Comparison of ENCODE assay signal across 8 cellular contexts in the genomic region with DNA sequence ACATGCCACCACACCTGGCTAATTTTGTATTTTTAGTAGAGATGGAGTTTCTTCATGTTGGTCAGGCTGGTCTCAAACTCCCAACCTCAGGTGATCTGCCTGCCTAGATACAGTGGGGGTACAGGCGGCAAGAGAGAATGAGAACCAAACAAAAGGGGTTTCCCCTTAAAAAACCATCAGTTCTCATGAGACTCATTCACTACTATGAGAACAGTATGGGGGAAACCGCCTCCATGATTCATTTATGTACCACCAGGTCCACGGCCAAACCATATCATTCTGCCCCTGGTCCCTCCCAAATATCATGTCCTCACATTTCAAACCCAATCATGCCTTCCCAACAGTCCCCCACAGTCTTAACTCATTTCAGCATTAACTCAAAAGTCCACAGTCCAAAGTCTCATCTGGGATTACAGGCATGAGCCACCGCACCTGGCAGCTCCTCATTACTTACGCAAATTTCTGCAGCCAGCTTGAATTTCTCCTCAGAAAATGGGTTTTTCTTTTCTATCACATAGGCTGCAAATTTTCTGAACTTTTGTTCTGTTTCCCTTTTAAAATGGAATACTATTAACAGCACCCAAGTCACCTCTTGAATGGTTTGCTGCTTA. TPM values are rescaled to one million over a fixed set of nuclear protein-coding genes. Genes with fewer than 3 reads are reported as not detected.
DNase-seq lines count a peak whose midpoint lies in the region; ATAC-seq, FAIRE-seq and TF ChIP-seq lines count a peak whose summit lies in the region.
"Not testable (repeated sequence)": the region's sequence is repeated elsewhere in the genome, so short reads cannot be mapped to it uniquely, and the experiment has no call there.

No MANE protein-coding gene starts in this region.

- TF ChIP-seq POLR2A in HepG2 (IDR thresholded peaks at IDR 0.05; ENCODE audit: insufficient read depth in 1 of 2, low read depth in 2 of 2, low read length in 2 of 2): not testable (repeated sequence)

- not testable (repeated sequence) for H2AFZ ChIP-seq in HepG2 (ENCODE audit: low read length); neural progenitor cell (replicated peaks)

- not testable (repeated sequence) for H4K20me1 ChIP-seq in HepG2 (ENCODE audit: insufficient read depth, low read length); neural progenitor cell (ENCODE audit: low read depth)

- not testable (repeated sequence) for H3K4me3 Mint-ChIP-seq in CD4-positive, alpha-beta T cell; activated B cell treated with CpG ODN at 0.5 μM for 24 hours; activated naive CD4-positive, alpha-beta T cell treated with anti-CD3 and anti-CD28 coated beads for 36 hours; neural progenitor cell; stimulated activated memory B cell treated with anti-CD40 and anti-IgM and Interleukin-4, amounts not matched to agents 10 μg/mL and 1 μg/mL and 100 μg/mL, for 72 hours

- not testable (repeated sequence) for H3F3A ChIP-seq in neural progenitor cell (ENCODE audit: low read depth)

- H3K27me3 Mint-ChIP-seq in CD4-positive, alpha-beta T cell; activated B cell treated with CpG ODN at 0.5 μM for 24 hours; activated naive CD4-positive, alpha-beta T cell treated with anti-CD3 and anti-CD28 coated beads for 36 hours (ENCODE audit: low read depth); neural progenitor cell (ENCODE audit: insufficient read depth, low read depth); stimulated activated memory B cell treated with anti-CD40 and anti-IgM and Interleukin-4, amounts not matched to agents 10 μg/mL and 1 μg/mL and 100 μg/mL, for 72 hours: not testable (repeated sequence)

- H3K4me3 ChIP-seq in HepG2 (replicated peaks in 1 of 3; ENCODE audit: insufficient read depth in 1 of 3, low read depth in 2 of 3, low read length in 3 of 3); neural progenitor cell: not testable (repeated sequence)

- ATAC-seq in CD4-positive, alpha-beta T cell (ENCODE audit: poor library complexity): not testable (repeated sequence)
- ATAC-seq in HG02610 (IDR thresholded peaks at IDR 0.05; ENCODE audit: unreplicated experiment) (peak; percentile 41), activated B cell treated with CpG ODN at 0.5 μM for 24 hours (ENCODE audit: low read depth) (peak; percentile 45), foreskin keratinocyte (peak; percentile 38), HepG2 (peak; percentile 14)
- peak; percentile 39 for ATAC-seq in stimulated activated memory B cell treated with anti-CD40 and anti-IgM and Interleukin-4, amounts not matched to agents 10 μg/mL and 1 μg/mL and 100 μg/mL, for 72 hours

- POLR2A ChIA-PET in CD4-positive, alpha-beta T cell (lab: Charles Lee): not testable (repeated sequence)
- POLR2A ChIA-PET in activated B cell treated with CpG ODN at 0.5 μM for 24 hours (lab: Charles Lee): interaction anchor here (0.6 kb wide), 1 partner anchor 316 kb away, joined by 3 read pairs; no protein-coding TSS in a partner anchor
- POLR2A ChIA-PET in HepG2 (lab: Yijun Ruan, JAX): interaction anchor here (6.3 kb wide), 1 partner anchor 11 kb away, joined by 46 read pairs; the partner anchor contains the start of gene FAM177A1

- not testable (repeated sequence) for TF ChIP-seq RAD21 in HepG2 (CRISPR knock-in tag; IDR thresholded peaks at IDR 0.05)

- not testable (repeated sequence) for H3K4me1 Mint-ChIP-seq in CD4-positive, alpha-beta T cell (ENCODE audit: low read depth); activated B cell treated with CpG ODN at 0.5 μM for 24 hours; activated naive CD4-positive, alpha-beta T cell treated with anti-CD3 and anti-CD28 coated beads for 36 hours (ENCODE audit: low read depth); neural progenitor cell; stimulated activated memory B cell treated with anti-CD40 and anti-IgM and Interleukin-4, amounts not matched to agents 10 μg/mL and 1 μg/mL and 100 μg/mL, for 72 hours

- in situ Hi-C loops in HepG2 (cut with HindIII; ENCODE audit: extremely low pct_ligation_motif_present, low pct_unique_long_range_greater_than_20kb): not testable (repeated sequence)

- H3K4me2 ChIP-seq in HepG2 (ENCODE audit: low read depth, low read length); neural progenitor cell: not testable (repeated sequence)

- not testable (repeated sequence) for H3K36me3 ChIP-seq in HepG2 (replicated peaks in 1 of 2; ENCODE audit: control insufficient read depth in 1 of 2, insufficient read depth in 2 of 2, low read length in 2 of 2); neural progenitor cell

- not testable (repeated sequence) for TF ChIP-seq EP300 in HepG2 (IDR thresholded peaks at IDR 0.05; ENCODE audit: low read depth in 2 of 2, low read length in 2 of 2); HepG2 (CRISPR knock-in tag; IDR thresholded peaks at IDR 0.05; ENCODE audit: borderline replicate concordance)

- peaks cover 11% of the 10 kb centered on the region for H3K9me3 ChIP-seq in CD4-positive, alpha-beta T cell (ENCODE audit: control insufficient read depth, low read length)
- peaks cover 32% of the 10 kb centered on the region for H3K9me3 ChIP-seq in HepG2 (ENCODE audit: low read length)
- not testable (repeated sequence) for H3K9me3 ChIP-seq in neural progenitor cell (ENCODE audit: low read depth)

- not testable (repeated sequence) for H3K27ac ChIP-seq in CD4-positive, alpha-beta T cell (ENCODE audit: low read depth, low read length); foreskin keratinocyte; HepG2 (ENCODE audit: extremely low read length, insufficient read depth, low read length); neural progenitor cell

- H3K4me1 ChIP-seq in foreskin keratinocyte, neural progenitor cell: not testable (repeated sequence)
- H3K4me1 ChIP-seq in HepG2 (ENCODE audit: insufficient read depth, low read length): peaks cover 23% of the 10 kb centered on the region

- DNase-seq in CD4-positive, alpha-beta T cell; activated B cell treated with CpG ODN at 0.5 μM for 24 hours; activated naive CD4-positive, alpha-beta T cell treated with anti-CD3 and anti-CD28 coated beads for 36 hours; foreskin keratinocyte; neural progenitor cell (ENCODE audit: low spot score): not testable (repeated sequence)
- peak; percentile 37 for DNase-seq in HepG2 (ENCODE audit: low spot score)

- H3K79me2 ChIP-seq in HepG2 (ENCODE audit: insufficient read depth, low read length); neural progenitor cell (ENCODE audit: low read depth): not testable (repeated sequence)

- intact Hi-C loops in CD4-positive, alpha-beta T cell (cut with DNase I, micrococcal nuclease); activated B cell treated with CpG ODN at 0.5 μM for 24 hours (cut with micrococcal nuclease); activated naive CD4-positive, alpha-beta T cell treated with anti-CD3 and anti-CD28 coated beads for 36 hours (cut with micrococcal nuclease); HepG2 (cut with micrococcal nuclease; ENCODE audit: unreplicated experiment): not testable (repeated sequence)

- H3K27ac Mint-ChIP-seq in CD4-positive, alpha-beta T cell: peak overlapping the region; percentile 27
- not testable (repeated sequence) for H3K27ac Mint-ChIP-seq in activated B cell treated with CpG ODN at 0.5 μM for 24 hours; stimulated activated memory B cell treated with anti-CD40 and anti-IgM and Interleukin-4, amounts not matched to agents 10 μg/mL and 1 μg/mL and 100 μg/mL, for 72 hours
- H3K27ac Mint-ChIP-seq in activated naive CD4-positive, alpha-beta T cell treated with anti-CD3 and anti-CD28 coated beads for 36 hours: peak overlapping the region; percentile 26
- H3K27ac Mint-ChIP-seq in neural progenitor cell: peak overlapping the region; percentile 2

- CTCF ChIA-PET in CD4-positive, alpha-beta T cell (lab: Charles Lee); activated B cell treated with CpG ODN at 0.5 μM for 24 hours (lab: Charles Lee); activated naive CD4-positive, alpha-beta T cell treated with anti-CD3 and anti-CD28 coated beads for 36 hours (lab: Charles Lee); HepG2 (lab: Yijun Ruan, JAX; ENCODE audit: low intra/inter-chr PET ratio, low total read pairs): not testable (repeated sequence)

- not testable (repeated sequence) for H3K9ac ChIP-seq in HepG2 (ENCODE audit: insufficient read depth, low read depth, low read length); neural progenitor cell

- FAIRE-seq in HepG2 (lab: Jason Lieb, UNC): not testable (repeated sequence)

- 86% methylated on average over 5 of the region's 5 CpGs for WGBS in HepG2 (ENCODE audit: low lambda C conversion rate)

- not testable (repeated sequence) for H3K27me3 ChIP-seq in CD4-positive, alpha-beta T cell (ENCODE audit: control insufficient read depth, insufficient read depth, low read length); foreskin keratinocyte; HepG2 (ENCODE audit: control insufficient read depth in 1 of 2, insufficient read depth in 2 of 2, low read length in 2 of 2); neural progenitor cell

- not testable (repeated sequence) for TF ChIP-seq CTCF in CD4-positive, alpha-beta T cell (IDR thresholded peaks at IDR 0.05); activated B cell treated with CpG ODN at 0.5 μM for 24 hours (IDR thresholded peaks at IDR 0.05); foreskin keratinocyte (conservative IDR thresholded peaks at IDR 0.05); HepG2 (CRISPR knock-in tag; IDR thresholded peaks at IDR 0.05); neural progenitor cell (IDR thresholded peaks at IDR 0.05)

- H3K36me3 Mint-ChIP-seq in CD4-positive, alpha-beta T cell (ENCODE audit: low read depth): peaks cover 49% of the 10 kb centered on the region
- H3K36me3 Mint-ChIP-seq in activated B cell treated with CpG ODN at 0.5 μM for 24 hours (ENCODE audit: low read depth) (peaks cover 36% of the 10 kb centered on the region), neural progenitor cell (peaks cover 20% of the 10 kb centered on the region)
- H3K36me3 Mint-ChIP-seq in activated naive CD4-positive, alpha-beta T cell treated with anti-CD3 and anti-CD28 coated beads for 36 hours (ENCODE audit: low read depth): peaks cover 37% of the 10 kb centered on the region
- H3K36me3 Mint-ChIP-seq in stimulated activated memory B cell treated with anti-CD40 and anti-IgM and Interleukin-4, amounts not matched to agents 10 μg/mL and 1 μg/mL and 100 μg/mL, for 72 hours: peaks cover 30% of the 10 kb centered on the region

- not testable (repeated sequence) for BruUV-seq in HepG2 (replicated peaks; lab: Mats Ljungman, UMichigan)

- not testable (repeated sequence) for H3K9me3 Mint-ChIP-seq in CD4-positive, alpha-beta T cell
- H3K9me3 Mint-ChIP-seq in activated B cell treated with CpG ODN at 0.5 μM for 24 hours: peaks cover 14% of the 10 kb centered on the region
- peaks cover 22% of the 10 kb centered on the region for H3K9me3 Mint-ChIP-seq in activated naive CD4-positive, alpha-beta T cell treated with anti-CD3 and anti-CD28 coated beads for 36 hours
- H3K9me3 Mint-ChIP-seq in neural progenitor cell: peaks cover 26% of the 10 kb centered on the region
- H3K9me3 Mint-ChIP-seq in stimulated activated memory B cell treated with anti-CD40 and anti-IgM and Interleukin-4, amounts not matched to agents 10 μg/mL and 1 μg/mL and 100 μg/mL, for 72 hours: peaks cover 14% of the 10 kb centered on the region

RNA-seq across cellular contexts. Expression of gene FAM177A1, which starts 11.0 kb away (rescaled TPM):
- total RNA-seq in CD4-positive, alpha-beta T cell: 100 to 1,000 TPM; 172 to 186 TPM
- total RNA-seq in activated B cell treated with CpG ODN at 0.5 μM for 24 hours (23.5 and 27.4 TPM in 2 replicates), foreskin keratinocyte (46.1 and 53.4 TPM in 2 replicates), HepG2 (2016; rRNA removed; fragmentation: Illumina TruSeq; extraction: Trizol) (116 and 119 TPM in 2 replicates), neural progenitor cell (ENCODE audit: low replicate concordance) (20.9 and 58.2 TPM in 2 replicates)
- total RNA-seq in activated naive CD4-positive, alpha-beta T cell treated with anti-CD3 and anti-CD28 coated beads for 36 hours: 10 to 100 TPM; 55.0 to 58.5 TPM
- polyA plus RNA-seq in foreskin keratinocyte (45.0 and 53.8 TPM in 2 replicates), HepG2 (2011; rRNA removed) (69.0 and 72.9 TPM in 2 replicates)
- total RNA-seq in HepG2 (2016; cell fraction: cytosol; rRNA removed; fragmentation: Illumina TruSeq; extraction: Trizol; ENCODE audit: low read depth): 259 and 291 TPM in 2 replicates
- total RNA-seq in HepG2 (2016; cell fraction: insoluble cytoplasmic fraction; rRNA removed; fragmentation: Illumina TruSeq; extraction: Trizol): 102 and 128 TPM in 2 replicates
- 219 and 242 TPM in 2 replicates for total RNA-seq in HepG2 (2016; cell fraction: membrane; rRNA removed; fragmentation: Illumina TruSeq; extraction: Trizol)
- 53.1 and 62.5 TPM in 2 replicates for total RNA-seq in HepG2 (2016; cell fraction: nucleus; rRNA removed; fragmentation: Illumina TruSeq; extraction: Trizol)
- 43.1 and 47.2 TPM in 2 replicates for polyA plus RNA-seq in HepG2 (2011; cell fraction: cytosol; rRNA removed)
- polyA plus RNA-seq in HepG2 (2011; cell fraction: nucleus; rRNA removed): 20.3 and 24.8 TPM in 2 replicates
- polyA plus RNA-seq in HepG2 (2012): 70.8 and 90.1 TPM in 2 replicates
- 323 and 351 TPM in 2 replicates for polyA plus RNA-seq in HepG2 (2016; cell fraction: cytosol; fragmentation: Illumina TruSeq; extraction: Trizol; ENCODE audit: low read depth)
- polyA plus RNA-seq in HepG2 (2016; cell fraction: insoluble cytoplasmic fraction; fragmentation: Illumina TruSeq; extraction: Trizol; ENCODE audit: low read depth): 125 and 131 TPM in 2 replicates
- 209 and 229 TPM in 2 replicates for polyA plus RNA-seq in HepG2 (2016; cell fraction: membrane; fragmentation: Illumina TruSeq; extraction: Trizol; ENCODE audit: low read depth)
- 115 and 136 TPM in 2 replicates for polyA plus RNA-seq in HepG2 (2016; cell fraction: nucleus; fragmentation: Illumina TruSeq; extraction: Trizol; ENCODE audit: insufficient read depth, low read depth)
- polyA minus RNA-seq in HepG2 (2011; rRNA and poly(A)+ RNA removed; ENCODE audit: low replicate concordance): 20.6 and 34.4 TPM in 2 replicates
- polyA minus RNA-seq in HepG2 (2011; cell fraction: cytosol; rRNA and poly(A)+ RNA removed): 25.4 and 27.2 TPM in 2 replicates
- 36.1 and 40.7 TPM in 2 replicates for polyA minus RNA-seq in HepG2 (2011; cell fraction: nucleus; rRNA and poly(A)+ RNA removed)

RNA-seq across cellular contexts. Expression of gene SRP54, which starts 52.3 kb away (rescaled TPM):
- total RNA-seq in CD4-positive, alpha-beta T cell: 10 to 100 TPM; 30.3 to 32.7 TPM
- total RNA-seq in activated B cell treated with CpG ODN at 0.5 μM for 24 hours: 51.2 and 54.7 TPM in 2 replicates
- total RNA-seq in activated naive CD4-positive, alpha-beta T cell treated with anti-CD3 and anti-CD28 coated beads for 36 hours: 10 to 100 TPM; 66.5 to 72.6 TPM
- total RNA-seq in foreskin keratinocyte: 59.6 and 60.8 TPM in 2 replicates
- 38.0 and 42.0 TPM in 2 replicates for polyA plus RNA-seq in foreskin keratinocyte
- total RNA-seq in HepG2 (2016; rRNA removed; fragmentation: Illumina TruSeq; extraction: Trizol): 207 and 297 TPM in 2 replicates
- total RNA-seq in HepG2 (2016; cell fraction: cytosol; rRNA removed; fragmentation: Illumina TruSeq; extraction: Trizol; ENCODE audit: low read depth): 26.1 and 28.6 TPM in 2 replicates
- 210 and 295 TPM in 2 replicates for total RNA-seq in HepG2 (2016; cell fraction: insoluble cytoplasmic fraction; rRNA removed; fragmentation: Illumina TruSeq; extraction: Trizol)
- total RNA-seq in HepG2 (2016; cell fraction: membrane; rRNA removed; fragmentation: Illumina TruSeq; extraction: Trizol): 41.2 and 50.0 TPM in 2 replicates
- total RNA-seq in HepG2 (2016; cell fraction: nucleus; rRNA removed; fragmentation: Illumina TruSeq; extraction: Trizol): 128 and 142 TPM in 2 replicates
- 36.0 and 42.2 TPM in 2 replicates for polyA plus RNA-seq in HepG2 (2011; rRNA removed)
- polyA plus RNA-seq in HepG2 (2011; cell fraction: cytosol; rRNA removed): 45.2 and 47.0 TPM in 2 replicates
- polyA plus RNA-seq in HepG2 (2011; cell fraction: nucleus; rRNA removed): 62.5 and 64.9 TPM in 2 replicates
- polyA plus RNA-seq in HepG2 (2012): 101 and 113 TPM in 2 replicates
- polyA plus RNA-seq in HepG2 (2016; cell fraction: cytosol; fragmentation: Illumina TruSeq; extraction: Trizol; ENCODE audit: low read depth): 7.5 and 9.1 TPM in 2 replicates
- 244 and 260 TPM in 2 replicates for polyA plus RNA-seq in HepG2 (2016; cell fraction: insoluble cytoplasmic fraction; fragmentation: Illumina TruSeq; extraction: Trizol; ENCODE audit: low read depth)
- 15.4 and 17.7 TPM in 2 replicates for polyA plus RNA-seq in HepG2 (2016; cell fraction: membrane; fragmentation: Illumina TruSeq; extraction: Trizol; ENCODE audit: low read depth)
- polyA plus RNA-seq in HepG2 (2016; cell fraction: nucleus; fragmentation: Illumina TruSeq; extraction: Trizol; ENCODE audit: insufficient read depth, low read depth): 152 and 167 TPM in 2 replicates
- 25.4 and 57.6 TPM in 2 replicates for polyA minus RNA-seq in HepG2 (2011; rRNA and poly(A)+ RNA removed; ENCODE audit: low replicate concordance)
- 60.0 and 62.4 TPM in 2 replicates for polyA minus RNA-seq in HepG2 (2011; cell fraction: cytosol; rRNA and poly(A)+ RNA removed)
- polyA minus RNA-seq in HepG2 (2011; cell fraction: nucleus; rRNA and poly(A)+ RNA removed): 159 TPM in 2 replicates
- total RNA-seq in neural progenitor cell (ENCODE audit: low replicate concordance): 72.4 and 105 TPM in 2 replicates
